ENCODE assay signal across 23 cellular contexts in genomic region chr5:173657745-173658422, GRCh38.
"Had no signal": no experiment of that assay in that cellular context is flagged by ENCODE, and none has a peak within 500 bp of the region (broad histone marks: within the 10 kb centered on the region; RNA-seq: fewer than 3 reads in every experiment).

No MANE protein-coding gene starts in this region.

- H3K9me3 ChIP-seq: SJSA1 had no signal

- H3K27me3 ChIP-seq: MG63, SJSA1 had no signal

- DNase-seq: Karpas-422, KG1, MG63, NCI-H1092, NCI-H1105 treated with DMSO at 0.1 percent for 48 hours, NCI-H1417 treated with DMSO at 0.1 percent for 48 hours, NCI-H146, NCI-H1694 treated with DMSO at 0.1 percent for 48 hours, NCI-H1930, NCI-H2081, NCI-H2107, NCI-H2171, NCI-H226, NCI-H446, NCI-H510A, NCI-H524 treated with DMSO at 0.1 percent for 48 hours, NCI-H69, NCI-H774, Right ventricle myocardium superior, RPMI8226, SIG-M5 had no signal

- H3K36me3 ChIP-seq: MG63, SJSA1 had no signal

- H3K4me3 ChIP-seq: MG63, SJSA1, SK-N-MC had no signal

- H3K27ac ChIP-seq: SJSA1, SK-N-MC had no signal

- H3K4me1 ChIP-seq: SJSA1 had no signal
